In genomic region chr6:141463237-141463977, GRCh38 we compare ENCODE assay signal across 10 cellular contexts.
DNase-seq lines count a peak whose midpoint lies in the region; ATAC-seq and TF ChIP-seq lines count a peak whose summit lies in the region.
"Had no signal": no experiment of that assay in that cellular context is flagged by ENCODE, and none has a peak within 500 bp of the region (broad histone marks: within the 10 kb centered on the region; RNA-seq: fewer than 3 reads in every experiment).

No MANE protein-coding gene starts in this region.

- TF ChIP-seq CTCF in omental fat pad (IDR thresholded peaks at IDR 0.05) = no peak

- H3K36me3 ChIP-seq in MG63 (peaks cover 39% of the 10 kb centered on the region), iPS-18a (ENCODE audit: control insufficient read depth, low read depth, low read length) (no peaks in the 10 kb centered on the region)

- DNase-seq in HCEC 1CT (peak; percentile 20), MG63 (peak; percentile 58), omental fat pad (ENCODE audit: low spot score) (no peak), ureter (ENCODE audit: low spot score) (no peak), SIG-M5 treated with dmso at 0.1 percent for 504 hours (lab: John Stamatoyannopoulos, UW; ENCODE audit: unreplicated experiment) (no peak), D341Med (ENCODE audit: low spot score) (no peak)
- DNase-seq: activated CD4-positive, alpha-beta T cell treated with anti-CD3 and anti-CD28 coated beads for 4 hours had no signal

- no peak overlapping the region for H3K9ac ChIP-seq in iPS-18a (ENCODE audit: low read length)

- H3K9me3 ChIP-seq in MG63 (no peaks in the 10 kb centered on the region; the same call in 1 of the 2 replicates), iPS-18a (ENCODE audit: control insufficient read depth, low read depth, low read length) (no peaks in the 10 kb centered on the region)

- H3K27me3 ChIP-seq in MG63 (no peaks in the 10 kb centered on the region), iPS-18a (ENCODE audit: control insufficient read depth, insufficient read depth, low read length) (no peaks in the 10 kb centered on the region)

- H3K4me3 ChIP-seq in MG63 (peak overlapping the region; percentile 35), iPS-18a (ENCODE audit: low read length) (no peak overlapping the region)

- peak; percentile 85 for ATAC-seq in GM18517 (IDR thresholded peaks at IDR 0.05; ENCODE audit: unreplicated experiment)
- no peak for ATAC-seq in omental fat pad (ENCODE audit: low FRiP score)
- ATAC-seq: HCT116 had no signal

- peak overlapping the region; percentile 16 for H3K27ac ChIP-seq in iPS-18a (ENCODE audit: low read length)

- peaks cover 16% of the 10 kb centered on the region for H3K4me1 ChIP-seq in iPS-18a (ENCODE audit: control insufficient read depth, low read depth, low read length)

Comparison
In these comparisons a context has a peak if more than half of its experiments do, and no peak if none do; other contexts are left out.
1. DNase-seq: peak in HCEC 1CT (single experiment) and MG63 (single experiment); none in omental fat pad (single experiment), ureter (single experiment), SIG-M5 treated with dmso at 0.1 percent for 504 hours (single experiment) and D341Med (single experiment).